ENCODE assay signal across 8 cellular contexts in genomic region chr11:2888266-2888968, GRCh38. TPM values are rescaled to one million over a fixed set of nuclear protein-coding genes. Genes with fewer than 3 reads are reported as not detected.
DNase-seq lines count a peak whose midpoint lies in the region; ATAC-seq and TF ChIP-seq lines count a peak whose summit lies in the region.

No MANE protein-coding gene starts in this region.

- no peak overlapping the region for H2AFZ ChIP-seq in trophoblast cell (ENCODE audit: insufficient read depth, low read length, poor library complexity)

- H3K18ac ChIP-seq in trophoblast cell (ENCODE audit: low read length): no peak overlapping the region

- H2AK5ac ChIP-seq in trophoblast cell (ENCODE audit: low read length): no peak overlapping the region

- intact Hi-C loops in activated naive CD4-positive, alpha-beta T cell treated with anti-CD3 and anti-CD28 coated beads for 36 hours (cut with micrococcal nuclease): loop anchor here (1.0 to 5.0 kb wide), 4 partner anchors 190 to 586 kb away; partner anchors contain the start of genes C11orf21, KCNQ1OT1 and TSPAN32

- no CpG with 5 or more reads among the region's 25 CpGs for WGBS in trophoblast cell (ENCODE audit: extremely low coverage, insufficient coverage, insufficient read length)

- H4K12ac ChIP-seq in trophoblast cell (ENCODE audit: low read depth, low read length): no peak overlapping the region

- no peaks in the 10 kb centered on the region for H3K9me3 Mint-ChIP-seq in activated naive CD4-positive, alpha-beta T cell treated with anti-CD3 and anti-CD28 coated beads for 36 hours
- no peaks in the 10 kb centered on the region for H3K9me3 Mint-ChIP-seq in type B pancreatic cell

- no peak overlapping the region for H3K27ac Mint-ChIP-seq in activated naive CD4-positive, alpha-beta T cell treated with anti-CD3 and anti-CD28 coated beads for 36 hours
- H3K27ac Mint-ChIP-seq in type B pancreatic cell: peak overlapping the region; percentile 59

- no peak overlapping the region for H3K14ac ChIP-seq in trophoblast cell (ENCODE audit: low read length)

- H3K4me2 ChIP-seq in trophoblast cell (ENCODE audit: low read length): no peak overlapping the region

- H2BK120ac ChIP-seq in trophoblast cell (ENCODE audit: insufficient read depth, low read length, poor library complexity): no peak overlapping the region

- no peak for ATAC-seq in GM21717 (IDR thresholded peaks at IDR 0.05; ENCODE audit: unreplicated experiment)

- H2BK5ac ChIP-seq in trophoblast cell (ENCODE audit: low read depth, low read length, poor library complexity): no peak overlapping the region

- H3K9me3 ChIP-seq in trophoblast cell (ENCODE audit: insufficient read depth, low read depth, low read length): peaks cover 9% of the 10 kb centered on the region

- TF ChIP-seq CTCF in GM10266 (IDR thresholded peaks at IDR 0.05; ENCODE audit: control insufficient read depth, insufficient read depth, low read depth, missing control alignments) (peak; percentile 98), NB4 (IDR thresholded peaks at IDR 0.05; ENCODE audit: low read depth, low read length) (peak; percentile 87), type B pancreatic cell (conservative IDR thresholded peaks at IDR 0.05) (peak; percentile 96)

- CTCF ChIA-PET in activated naive CD4-positive, alpha-beta T cell treated with anti-CD3 and anti-CD28 coated beads for 36 hours (lab: Charles Lee): interaction anchor here (0.9 to 11.3 kb wide), 13 partner anchors 9 to 461 kb away, joined by 3 to 280 read pairs (median 4); a partner anchor contains a TSS

- no peak overlapping the region for H3K4ac ChIP-seq in trophoblast cell (ENCODE audit: low read depth, low read length)

- H3K36me3 ChIP-seq in trophoblast cell (ENCODE audit: control insufficient read depth in 1 of 2, insufficient read depth in 2 of 2, low read length in 2 of 2): peaks cover 0 to 3% of the 10 kb centered on the region in 2 experiments

- H3K9ac ChIP-seq in trophoblast cell (ENCODE audit: low read length): no peak overlapping the region

- H3K4me3 ChIP-seq in NB4 (ENCODE audit: low read depth, low read length): no peak overlapping the region
- no peak overlapping the region for H3K4me3 ChIP-seq in trophoblast cell (ENCODE audit: low read depth, low read length)

- no peak overlapping the region for H3K23ac ChIP-seq in trophoblast cell (ENCODE audit: low read length)

- no peaks in the 10 kb centered on the region for H3K27me3 Mint-ChIP-seq in activated naive CD4-positive, alpha-beta T cell treated with anti-CD3 and anti-CD28 coated beads for 36 hours (ENCODE audit: low read depth)
- peaks cover 3% of the 10 kb centered on the region for H3K27me3 Mint-ChIP-seq in type B pancreatic cell

- no peak for TF ChIP-seq POLR2A in NB4 (IDR thresholded peaks at IDR 0.05; ENCODE audit: extremely low read depth, insufficient read length)

- H3K27me3 ChIP-seq in trophoblast cell (ENCODE audit: insufficient read depth, low read length): peaks cover 12% of the 10 kb centered on the region

- no peak overlapping the region for H3K4me3 Mint-ChIP-seq in activated naive CD4-positive, alpha-beta T cell treated with anti-CD3 and anti-CD28 coated beads for 36 hours
- H3K4me3 Mint-ChIP-seq in type B pancreatic cell: peak overlapping the region; percentile 34

- no peak overlapping the region for H4K91ac ChIP-seq in trophoblast cell (ENCODE audit: low read depth, low read length)

- H3K4me1 ChIP-seq in trophoblast cell (ENCODE audit: control insufficient read depth in 1 of 2, insufficient read depth in 2 of 2, low read length in 2 of 2): peaks cover 11 to 24% of the 10 kb centered on the region in 2 experiments

- peaks cover 16% of the 10 kb centered on the region for H3K4me1 Mint-ChIP-seq in activated naive CD4-positive, alpha-beta T cell treated with anti-CD3 and anti-CD28 coated beads for 36 hours (ENCODE audit: low read depth)
- peaks cover 7% of the 10 kb centered on the region for H3K4me1 Mint-ChIP-seq in type B pancreatic cell (ENCODE audit: unreplicated experiment)

- H4K8ac ChIP-seq in trophoblast cell (ENCODE audit: low read depth, low read length): no peak overlapping the region

- peaks cover 27% of the 10 kb centered on the region for H3K79me1 ChIP-seq in trophoblast cell (ENCODE audit: low read length)

- no peak overlapping the region for H3K27ac ChIP-seq in trophoblast cell (ENCODE audit: low read depth, low read length)

- H3K79me2 ChIP-seq in trophoblast cell (ENCODE audit: control insufficient read depth, insufficient read depth, low read length, poor library complexity): peaks cover 7% of the 10 kb centered on the region

- no peak overlapping the region for H2BK12ac ChIP-seq in trophoblast cell (ENCODE audit: low read length)

- H3K36me3 Mint-ChIP-seq in activated naive CD4-positive, alpha-beta T cell treated with anti-CD3 and anti-CD28 coated beads for 36 hours (ENCODE audit: low read depth): no peaks in the 10 kb centered on the region
- no peaks in the 10 kb centered on the region for H3K36me3 Mint-ChIP-seq in type B pancreatic cell

- DNase-seq in GM10266 (ENCODE audit: extremely low spot score) (peak; percentile 87), NB4 (ENCODE audit: low read depth) (peak; percentile 83), SKM-1 treated with dmso at 0.1 percent for 144 hours (lab: John Stamatoyannopoulos, UW; ENCODE audit: unreplicated experiment) (peak; percentile 49), glomerular endothelial cell (ENCODE audit: extremely low read depth, low read depth, low spot score) (peak; percentile 29), trophoblast cell (peak; percentile 90 to 97), type B pancreatic cell (ENCODE audit: extremely low spot score, unreplicated experiment) (peak; percentile 95)
- DNase-seq in activated naive CD4-positive, alpha-beta T cell treated with anti-CD3 and anti-CD28 coated beads for 36 hours: peak; percentile 93

RNA-seq across cellular contexts. Expression of gene CDKN1C, which starts 2.8 kb away (rescaled TPM):
- total RNA-seq in activated naive CD4-positive, alpha-beta T cell treated with anti-CD3 and anti-CD28 coated beads for 36 hours: under 1 TPM; 0.17 to 0.26 TPM
- 8.1 and 10.1 TPM in 2 replicates for total RNA-seq in glomerular endothelial cell
- 604 and 638 TPM in 2 replicates for polyA plus RNA-seq in trophoblast cell (2013)
- 108 and 140 TPM in 2 replicates for total RNA-seq in type B pancreatic cell (ENCODE audit: low replicate concordance)

RNA-seq across cellular contexts. Expression of gene PHLDA2, which starts 40.8 kb away (rescaled TPM):
- 1 to 10 TPM; 2.8 to 3.6 TPM for total RNA-seq in activated naive CD4-positive, alpha-beta T cell treated with anti-CD3 and anti-CD28 coated beads for 36 hours
- 67.4 and 95.4 TPM in 2 replicates for total RNA-seq in glomerular endothelial cell
- polyA plus RNA-seq in trophoblast cell (2013): 252 and 269 TPM in 2 replicates
- 3.7 and 14.2 TPM in 2 replicates for total RNA-seq in type B pancreatic cell (ENCODE audit: low replicate concordance)

Comparison
In these comparisons a context has a peak if more than half of its experiments do, and no peak if none do; other contexts are left out.
1. DNase-seq: peak in every context shown above with its lines; median percentile 95 in type B pancreatic cell; 94 in trophoblast cell; 93 in activated naive CD4-positive, alpha-beta T cell treated with anti-CD3 and anti-CD28 coated beads for 36 hours; 87 in GM10266; 83 in NB4; 49 in SKM-1 treated with dmso at 0.1 percent for 144 hours; 29 in glomerular endothelial cell.